Comparison of ENCODE assay signal across 23 cellular contexts in the genomic region with DNA sequence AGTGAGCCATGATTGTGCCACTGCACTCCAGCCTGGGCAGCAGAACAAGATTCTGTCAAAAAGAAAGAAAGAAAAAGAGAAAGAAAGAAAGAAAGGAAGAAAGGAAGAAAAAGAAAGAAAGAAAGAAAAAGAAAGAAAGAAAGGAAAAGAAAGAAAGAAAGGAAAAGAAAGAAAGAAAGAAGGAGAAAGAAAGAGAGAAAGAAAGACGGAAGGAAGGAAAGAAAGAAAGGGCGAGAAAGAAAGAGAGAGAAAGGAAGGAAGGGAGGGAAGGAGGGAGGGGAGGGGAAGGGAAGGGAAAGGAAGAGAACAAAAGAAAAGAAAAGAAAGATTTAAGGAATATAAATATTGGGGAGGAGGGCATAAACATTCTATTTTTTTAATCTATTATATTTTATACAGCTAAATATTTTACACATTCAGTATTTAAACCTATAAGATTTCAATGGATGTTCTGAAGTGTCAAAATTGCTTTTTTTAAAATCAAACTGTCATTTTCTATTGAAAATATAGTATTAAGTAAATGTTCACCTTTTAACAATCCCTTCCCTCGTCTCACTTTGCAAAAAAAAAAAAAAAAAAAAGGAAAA. TPM values are rescaled to one million over a fixed set of nuclear protein-coding genes. Genes with fewer than 3 reads are reported as not detected.
A peak's percentile ranks its signal among the peaks of the same experiment; 100 is the strongest.
DNase-seq lines count a peak whose midpoint lies in the region; ATAC-seq, FAIRE-seq and TF ChIP-seq lines count a peak whose summit lies in the region.
"Had no signal": no experiment of that assay in that cellular context is flagged by ENCODE, and none has a peak within 500 bp of the region (broad histone marks: within the 10 kb centered on the region; RNA-seq: fewer than 3 reads in every experiment).

No MANE protein-coding gene starts in this region.

- WGBS in HepG2 (ENCODE audit: low lambda C conversion rate): 71% methylated on average over 3 of the region's 3 CpGs
- 84% methylated on average over 3 of the region's 3 CpGs for WGBS in right lobe of liver (ENCODE audit: insufficient coverage, low coverage, low lambda C conversion rate, missing lambda C conversion rate)
- WGBS in heart left ventricle, 4 donors: 73 to 90% (median 85%) methylated on average over 3 of the region's 3 CpGs

- no peaks in the 10 kb centered on the region for H3K36me3 ChIP-seq in HepG2 (replicated peaks in 1 of 2; ENCODE audit: control insufficient read depth in 1 of 2, insufficient read depth in 2 of 2, low read length in 2 of 2)
- no peaks in the 10 kb centered on the region for H3K36me3 ChIP-seq in right lobe of liver
- no peaks in the 10 kb centered on the region for H3K36me3 ChIP-seq in CD8-positive, alpha-beta T cell (ENCODE audit: insufficient read depth, low read length)
- H3K36me3 ChIP-seq in heart left ventricle: peaks cover 0 to 13% (median 0%) of the 10 kb centered on the region in 9 donors

- H3K9me3 ChIP-seq in HepG2 (ENCODE audit: low read length) (no peaks in the 10 kb centered on the region), right lobe of liver (no peaks in the 10 kb centered on the region), T-helper 17 cell (ENCODE audit: control insufficient read depth, low read length, poor library complexity, severe bottlenecking) (no peaks in the 10 kb centered on the region), heart left ventricle (no peaks in the 10 kb centered on the region)
- H3K9me3 ChIP-seq in CD8-positive, alpha-beta T cell (ENCODE audit: low read length): no peaks in the 10 kb centered on the region

- CTCF ChIA-PET in HepG2 (lab: Yijun Ruan, JAX; ENCODE audit: low intra/inter-chr PET ratio, low total read pairs): no interaction called here
- CTCF ChIA-PET in CD8-positive, alpha-beta T cell (lab: Charles Lee): no interaction called here

- no peak for TF ChIP-seq RAD21 in HepG2 (CRISPR knock-in tag; IDR thresholded peaks at IDR 0.05)

- H3K79me2 ChIP-seq in HepG2 (ENCODE audit: insufficient read depth, low read length): no peaks in the 10 kb centered on the region

- no peak overlapping the region for H3K9ac ChIP-seq in HepG2 (ENCODE audit: insufficient read depth, low read depth, low read length)

- H3K27me3 ChIP-seq in HepG2 (ENCODE audit: control insufficient read depth in 1 of 2, insufficient read depth in 2 of 2, low read length in 2 of 2): no peaks in the 10 kb centered on the region
- H3K27me3 ChIP-seq in right lobe of liver: no peaks in the 10 kb centered on the region
- no peaks in the 10 kb centered on the region for H3K27me3 ChIP-seq in CD8-positive, alpha-beta T cell (ENCODE audit: insufficient read depth, low read length)
- no peaks in the 10 kb centered on the region for H3K27me3 ChIP-seq in heart left ventricle

- H3K4me3 ChIP-seq in HepG2 (replicated peaks in 1 of 3; ENCODE audit: insufficient read depth in 1 of 3, low read depth in 2 of 3, low read length in 3 of 3): no peak overlapping the region
- no peak overlapping the region for H3K4me3 ChIP-seq in right lobe of liver
- H3K4me3 ChIP-seq in CD8-positive, alpha-beta T cell (ENCODE audit: low read depth, low read length): no peak overlapping the region
- no peak overlapping the region for H3K4me3 ChIP-seq in heart left ventricle

- H4K20me1 ChIP-seq in HepG2 (ENCODE audit: insufficient read depth, low read length): no peaks in the 10 kb centered on the region

- TF ChIP-seq CTCF in HepG2 (CRISPR knock-in tag; IDR thresholded peaks at IDR 0.05) (no peak), right lobe of liver (IDR thresholded peaks at IDR 0.05) (no peak), heart left ventricle (IDR thresholded peaks at IDR 0.05) (no peak)
- peak; percentile 17 for TF ChIP-seq CTCF in CD8-positive, alpha-beta T cell (IDR thresholded peaks at IDR 0.05)

- ATAC-seq in HepG2 (no peak), right lobe of liver (no peak), T-helper 17 cell (no peak), memory B cell (ENCODE audit: low read depth) (no peak), heart left ventricle (no peak)
- no peak for ATAC-seq in CD8-positive, alpha-beta T cell
- ATAC-seq: HCT116 had no signal

- intact Hi-C loops in HepG2 (cut with micrococcal nuclease; ENCODE audit: unreplicated experiment): no loop called here
- intact Hi-C loops in right lobe of liver (cut with DNase I): no loop called here
- intact Hi-C loops in CD8-positive, alpha-beta T cell (cut with DNase I, micrococcal nuclease): no loop called here
- intact Hi-C loops in heart left ventricle (cut with DNase I): no loop called here

- H3K4me2 ChIP-seq in HepG2 (ENCODE audit: low read depth, low read length): no peak overlapping the region

- POLR2A ChIA-PET in HepG2 (lab: Yijun Ruan, JAX): no interaction called here
- POLR2A ChIA-PET in CD8-positive, alpha-beta T cell (lab: Charles Lee): interaction anchor here (0.7 kb wide), 1 partner anchor 146 kb away, joined by 3 read pairs; no protein-coding TSS in a partner anchor

- in situ Hi-C loops in HepG2 (cut with HindIII; ENCODE audit: extremely low pct_ligation_motif_present, low pct_unique_long_range_greater_than_20kb): no loop called here

- H3K27ac Mint-ChIP-seq in CD8-positive, alpha-beta T cell: no peak overlapping the region
- H3K27ac Mint-ChIP-seq in T-helper 17 cell (peak overlapping the region; percentile 11), memory B cell (peak overlapping the region; percentile 19)

- H3K4me1 ChIP-seq in HepG2 (ENCODE audit: insufficient read depth, low read length) (peaks cover 38% of the 10 kb centered on the region), right lobe of liver (peaks cover 0 to 7% (median 0%) of the 10 kb centered on the region in 4 donors), heart left ventricle (peaks cover 0 to 9% (median 0%) of the 10 kb centered on the region in 12 donors)
- H3K4me1 ChIP-seq in CD8-positive, alpha-beta T cell (ENCODE audit: insufficient read depth, low read length): peaks cover 1% of the 10 kb centered on the region

- TF ChIP-seq EP300 in HepG2 (IDR thresholded peaks at IDR 0.05; ENCODE audit: low read depth in 2 of 2, low read length in 2 of 2): no peak
- no peak for TF ChIP-seq EP300 in HepG2 (CRISPR knock-in tag; IDR thresholded peaks at IDR 0.05; ENCODE audit: borderline replicate concordance)

- H3K27ac ChIP-seq in HepG2 (ENCODE audit: extremely low read length, insufficient read depth, low read length) (no peak overlapping the region), right lobe of liver (no peak overlapping the region), heart left ventricle (no peak overlapping the region)
- H3K27ac ChIP-seq in CD8-positive, alpha-beta T cell (ENCODE audit: low read depth, low read length): no peak overlapping the region
- H3K27ac ChIP-seq: C4-2B had no signal

- peaks cover 7% of the 10 kb centered on the region for H3K4me1 Mint-ChIP-seq in CD8-positive, alpha-beta T cell (ENCODE audit: low read depth)
- peaks cover 10% of the 10 kb centered on the region for H3K4me1 Mint-ChIP-seq in T-helper 17 cell
- H3K4me1 Mint-ChIP-seq in memory B cell: peaks cover 8% of the 10 kb centered on the region

- no peaks in the 10 kb centered on the region for H3K27me3 Mint-ChIP-seq in CD8-positive, alpha-beta T cell (ENCODE audit: low read depth)
- H3K27me3 Mint-ChIP-seq in T-helper 17 cell: no peaks in the 10 kb centered on the region
- H3K27me3 Mint-ChIP-seq in memory B cell: no peaks in the 10 kb centered on the region
- H3K27me3 Mint-ChIP-seq: CD8-positive, alpha-beta memory T cell had no signal

- TF ChIP-seq POLR2A in HepG2 (IDR thresholded peaks at IDR 0.05; ENCODE audit: insufficient read depth in 1 of 2, low read depth in 2 of 2, low read length in 2 of 2) (no peak), right lobe of liver (IDR thresholded peaks at IDR 0.05) (no peak), heart left ventricle (IDR thresholded peaks at IDR 0.05) (no peak)

- no peak for DNase-seq in HepG2 (ENCODE audit: low spot score)
- no peak for DNase-seq in right lobe of liver
- no peak for DNase-seq in CD8-positive, alpha-beta T cell
- DNase-seq in T-helper 17 cell: no peak
- DNase-seq in memory B cell (ENCODE audit: low spot score in 2 of 2): no peak
- DNase-seq in SK-N-DZ (ENCODE audit: low spot score): no peak
- DNase-seq in heart left ventricle: no peak
- DNase-seq in HuH-7.5 (ENCODE audit: low spot score): no peak
- DNase-seq: ACHN; CD8-positive, alpha-beta memory T cell; COR-L47; DMS 273 treated with DMSO at 0.1 percent for 48 hours; DMS53; DND-41; EL; GOT3; H7 had no signal

- BruUV-seq in HepG2 (replicated peaks; lab: Mats Ljungman, UMichigan): no TSS peak

- no peaks in the 10 kb centered on the region for H3K9me3 Mint-ChIP-seq in CD8-positive, alpha-beta T cell
- no peaks in the 10 kb centered on the region for H3K9me3 Mint-ChIP-seq in memory B cell
- H3K9me3 Mint-ChIP-seq: CD8-positive, alpha-beta memory T cell had no signal

- FAIRE-seq in HepG2 (lab: Jason Lieb, UNC): no peak
- FAIRE-seq: A204.1, GM12891, GM18507, HTR-8/SVneo had no signal

- no peak overlapping the region for H3K4me3 Mint-ChIP-seq in CD8-positive, alpha-beta T cell
- H3K4me3 Mint-ChIP-seq in T-helper 17 cell (no peak overlapping the region), memory B cell (no peak overlapping the region)
- H3K4me3 Mint-ChIP-seq: CD8-positive, alpha-beta memory T cell had no signal

- H2AFZ ChIP-seq in HepG2 (ENCODE audit: low read length): no peak overlapping the region

- no peaks in the 10 kb centered on the region for H3K36me3 Mint-ChIP-seq in CD8-positive, alpha-beta T cell
- no peaks in the 10 kb centered on the region for H3K36me3 Mint-ChIP-seq in T-helper 17 cell (ENCODE audit: low read depth)
- no peaks in the 10 kb centered on the region for H3K36me3 Mint-ChIP-seq in memory B cell
- H3K36me3 Mint-ChIP-seq: CD8-positive, alpha-beta memory T cell had no signal

RNA-seq across cellular contexts. Expression of a gene that starts 6.8 kb away (rescaled TPM):
- total RNA-seq in HepG2 (2016; rRNA removed; fragmentation: Illumina TruSeq; extraction: Trizol) (42.4 and 56.1 TPM in 2 replicates), right lobe of liver (10 to 100 TPM; 48.0 to 71.6 (median 66.5) TPM), T-helper 17 cell (100 to 1,000 TPM; 246 to 317 TPM), heart left ventricle (100 to 1,000 TPM in 4 of 9 donors, 10 to 100 TPM in 5; 85.6 to 189 (median 96.5) TPM)
- 2.9 and 4.1 TPM in 2 replicates for total RNA-seq in HepG2 (2016; cell fraction: cytosol; rRNA removed; fragmentation: Illumina TruSeq; extraction: Trizol; ENCODE audit: low read depth)
- total RNA-seq in HepG2 (2016; cell fraction: insoluble cytoplasmic fraction; rRNA removed; fragmentation: Illumina TruSeq; extraction: Trizol): 41.5 and 53.4 TPM in 2 replicates
- total RNA-seq in HepG2 (2016; cell fraction: membrane; rRNA removed; fragmentation: Illumina TruSeq; extraction: Trizol): 15.3 and 15.6 TPM in 2 replicates
- total RNA-seq in HepG2 (2016; cell fraction: nucleus; rRNA removed; fragmentation: Illumina TruSeq; extraction: Trizol): 33.8 and 39.0 TPM in 2 replicates
- polyA plus RNA-seq in HepG2 (2011; rRNA removed) (23.9 and 24.5 TPM in 2 replicates), heart left ventricle (10 to 100 TPM; 20.5 to 73.7 TPM)
- polyA plus RNA-seq in HepG2 (2011; cell fraction: cytosol; rRNA removed): 18.5 and 23.4 TPM in 2 replicates
- 36.4 and 45.4 TPM in 2 replicates for polyA plus RNA-seq in HepG2 (2011; cell fraction: nucleus; rRNA removed)
- 29.6 and 32.4 TPM in 2 replicates for polyA plus RNA-seq in HepG2 (2012)
- 1.1 and 1.5 TPM in 2 replicates for polyA plus RNA-seq in HepG2 (2016; cell fraction: cytosol; fragmentation: Illumina TruSeq; extraction: Trizol; ENCODE audit: low read depth)
- polyA plus RNA-seq in HepG2 (2016; cell fraction: insoluble cytoplasmic fraction; fragmentation: Illumina TruSeq; extraction: Trizol; ENCODE audit: low read depth): 43.4 and 45.7 TPM in 2 replicates
- polyA plus RNA-seq in HepG2 (2016; cell fraction: membrane; fragmentation: Illumina TruSeq; extraction: Trizol; ENCODE audit: low read depth): 6.5 and 6.8 TPM in 2 replicates
- polyA plus RNA-seq in HepG2 (2016; cell fraction: nucleus; fragmentation: Illumina TruSeq; extraction: Trizol; ENCODE audit: insufficient read depth, low read depth): 26.3 and 30.9 TPM in 2 replicates
- polyA minus RNA-seq in HepG2 (2011; rRNA and poly(A)+ RNA removed; ENCODE audit: low replicate concordance): 45.7 and 51.7 TPM in 2 replicates
- 37.3 and 37.5 TPM in 2 replicates for polyA minus RNA-seq in HepG2 (2011; cell fraction: cytosol; rRNA and poly(A)+ RNA removed)
- polyA minus RNA-seq in HepG2 (2011; cell fraction: nucleus; rRNA and poly(A)+ RNA removed): 70.8 and 76.0 TPM in 2 replicates
- 100 to 1,000 TPM; 280 to 298 TPM for total RNA-seq in CD8-positive, alpha-beta T cell
- 12.5 and 14.3 TPM in 2 replicates for polyA plus RNA-seq in SK-N-DZ (2014; cell fraction: cytosol; rRNA removed)
- 8.6 and 11.8 TPM in 2 replicates for polyA plus RNA-seq in SK-N-DZ (2014; cell fraction: nucleus; rRNA removed)
